ENCODE assay signal across 13 cellular contexts in the genomic region with DNA sequence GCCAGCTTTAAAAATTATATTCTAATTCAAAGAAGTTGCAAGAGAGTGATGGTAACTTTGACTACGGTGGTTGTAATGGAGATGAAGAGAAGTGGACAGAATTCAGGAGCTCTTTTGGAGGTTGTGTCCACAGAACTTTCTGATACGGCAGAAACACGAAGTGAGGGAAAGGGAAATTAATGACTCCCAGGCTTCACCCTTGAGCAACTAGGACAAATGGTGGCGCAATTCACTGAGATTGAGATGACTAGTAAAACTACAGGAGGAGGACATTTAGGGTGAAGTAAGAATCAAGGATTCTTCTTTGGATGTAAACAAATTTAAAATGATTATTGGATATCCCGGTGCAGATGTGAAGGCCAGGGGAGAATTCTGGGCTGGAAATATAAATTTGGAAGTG.
DNase-seq lines count a peak whose midpoint lies in the region; ATAC-seq lines count a peak whose summit lies in the region.
"Had no signal": no experiment of that assay in that cellular context is flagged by ENCODE, and none has a peak within 500 bp of the region (broad histone marks: within the 10 kb centered on the region; RNA-seq: fewer than 3 reads in every experiment).

No MANE protein-coding gene starts in this region.

- H3K9me3 ChIP-seq in muscle layer of duodenum (ENCODE audit: control insufficient read depth in 1 of 2, low read length in 2 of 2): no peaks in the 10 kb centered on the region
- H3K9me3 ChIP-seq: ovary had no signal

- H3K4me1 ChIP-seq in muscle layer of duodenum (ENCODE audit: control insufficient read depth in 1 of 2, insufficient read depth in 2 of 2, low read length in 2 of 2): no peaks in the 10 kb centered on the region

- no peaks in the 10 kb centered on the region for H3K27me3 ChIP-seq in muscle layer of duodenum (ENCODE audit: low read depth, low read length)
- H3K27me3 ChIP-seq: ovary had no signal

- H3K27ac Mint-ChIP-seq in natural killer cell treated with Interleukin-12 subunit alpha and Interleukin-12 subunit beta and Interleukin-15 and Interleukin-18, amount 100 ng/mL, for 72 hours: no peak overlapping the region

- H3K4me3 ChIP-seq in muscle layer of duodenum (ENCODE audit: low read depth in 1 of 2, low read length in 2 of 2): no peak overlapping the region
- H3K4me3 ChIP-seq: ovary had no signal

- H3K36me3 Mint-ChIP-seq in natural killer cell treated with Interleukin-12 subunit alpha and Interleukin-12 subunit beta and Interleukin-15 and Interleukin-18, amount 100 ng/mL, for 72 hours: no peaks in the 10 kb centered on the region
- H3K36me3 Mint-ChIP-seq: activated naive CD4-positive, alpha-beta T cell treated with anti-CD3 and anti-CD28 coated beads, Interleukin-2, amount 50 U/mL, for 72 hours had no signal

- H3K36me3 ChIP-seq in muscle layer of duodenum (ENCODE audit: control insufficient read depth in 1 of 2, insufficient read depth in 2 of 2, low read length in 2 of 2): no peaks in the 10 kb centered on the region
- H3K36me3 ChIP-seq: ovary had no signal

- peaks cover 2 to 4% of the 10 kb centered on the region in 2 donors for H3K4me1 Mint-ChIP-seq in natural killer cell treated with Interleukin-12 subunit alpha and Interleukin-12 subunit beta and Interleukin-15 and Interleukin-18, amount 100 ng/mL, for 72 hours (ENCODE audit: low read depth in 2 of 2)

- no peaks in the 10 kb centered on the region for H3K9me3 Mint-ChIP-seq in natural killer cell treated with Interleukin-12 subunit alpha and Interleukin-12 subunit beta and Interleukin-15 and Interleukin-18, amount 100 ng/mL, for 72 hours
- H3K9me3 Mint-ChIP-seq: activated naive CD4-positive, alpha-beta T cell treated with anti-CD3 and anti-CD28 coated beads, Interleukin-2, amount 50 U/mL, for 72 hours had no signal

- DNase-seq in AML-193 (lab: John Stamatoyannopoulos, UW) (peak; percentile 69 to 76), LHCN-M2 (ENCODE audit: low read depth) (peak; percentile 72), amniotic epithelial cell (ENCODE audit: low read depth) (peak; percentile 87), DMS53 treated with DMSO at 0.1 percent for 48 hours (lab: John Stamatoyannopoulos, UW; ENCODE audit: unreplicated experiment) (no peak)
- no peak for DNase-seq in stimulated activated CD4-positive, alpha-beta T cell treated with anti-CD3 and anti-CD28 coated beads, Interleukin-1b, Interleukin-23, amount 100 ng/mL, for 48 hours
- no peak for DNase-seq in natural killer cell treated with Interleukin-12 subunit alpha and Interleukin-12 subunit beta and Interleukin-15 and Interleukin-18, amount 100 ng/mL, for 72 hours (ENCODE audit: low spot score)
- DNase-seq: activated CD4-positive, alpha-beta T cell treated with anti-CD3 and anti-CD28 coated beads, Interleukin-2, amount 50 U/mL, for 4 hours; NCI-H1092 treated with DMSO at 0.1 percent for 48 hours; NCI-H82; ovary had no signal

- no peak overlapping the region for H3K4me3 Mint-ChIP-seq in natural killer cell treated with Interleukin-12 subunit alpha and Interleukin-12 subunit beta and Interleukin-15 and Interleukin-18, amount 100 ng/mL, for 72 hours

- H3K27ac ChIP-seq in muscle layer of duodenum (ENCODE audit: low read length): peak overlapping the region; percentile 24
- H3K27ac ChIP-seq: ovary had no signal

- H3K27me3 Mint-ChIP-seq in natural killer cell treated with Interleukin-12 subunit alpha and Interleukin-12 subunit beta and Interleukin-15 and Interleukin-18, amount 100 ng/mL, for 72 hours: peaks cover 0 to 3% of the 10 kb centered on the region in 2 donors

- ATAC-seq in natural killer cell treated with Interleukin-12 subunit alpha and Interleukin-12 subunit beta and Interleukin-15 and Interleukin-18, amount 100 ng/mL, for 72 hours: no peak
- no peak for ATAC-seq in HG03196 (IDR thresholded peaks at IDR 0.05; ENCODE audit: unreplicated experiment)

Comparison
In these comparisons a context has a peak if more than half of its experiments do, and no peak if none do; other contexts are left out.
1. DNase-seq: peak in AML-193 (2 of 2), LHCN-M2 (single experiment) and amniotic epithelial cell (single experiment); none in DMS53 treated with DMSO at 0.1 percent for 48 hours (single experiment), stimulated activated CD4-positive, alpha-beta T cell treated with anti-CD3 and anti-CD28 coated beads, Interleukin-1b, Interleukin-23, amount 100 ng/mL, for 48 hours (single experiment) and natural killer cell treated with Interleukin-12 subunit alpha and Interleukin-12 subunit beta and Interleukin-15 and Interleukin-18, amount 100 ng/mL, for 72 hours (single experiment).